Comparison of ENCODE assay signal across 18 cellular contexts in genomic region chr6:75446278-75446880, GRCh38. TPM values are rescaled to one million over a fixed set of nuclear protein-coding genes. Genes with fewer than 3 reads are reported as not detected.
A peak's percentile ranks its signal among the peaks of the same experiment; 100 is the strongest.
DNase-seq lines count a peak whose midpoint lies in the region; ATAC-seq and TF ChIP-seq lines count a peak whose summit lies in the region.
"Had no signal": no experiment of that assay in that cellular context is flagged by ENCODE, and none has a peak within 500 bp of the region (broad histone marks: within the 10 kb centered on the region; RNA-seq: fewer than 3 reads in every experiment).

No MANE protein-coding gene starts in this region.

- H3K27ac ChIP-seq in lung (ENCODE audit: low read depth in 1 of 2, low read length in 1 of 2): peak overlapping the region; percentile 21 to 31
- no peak overlapping the region for H3K27ac ChIP-seq in thyroid gland
- H3K27ac ChIP-seq: dorsolateral prefrontal cortex had no signal

- H3K36me3 ChIP-seq in lung (ENCODE audit: control insufficient read depth in 2 of 2, insufficient read depth in 2 of 2, low read length in 2 of 2) (no peaks in the 10 kb centered on the region), thyroid gland (no peaks in the 10 kb centered on the region)

- TF ChIP-seq POLR2A in thyroid gland (IDR thresholded peaks at IDR 0.05): no peak

- TF ChIP-seq CTCF in lung (IDR thresholded peaks at IDR 0.05; ENCODE audit: control extremely low read depth, extremely low read depth) (no peak), thyroid gland (IDR thresholded peaks at IDR 0.05) (no peak)

- H3K4me3 ChIP-seq in lung: no peak overlapping the region
- H3K4me3 ChIP-seq in thyroid gland (replicated peaks in 1 of 3): no peak overlapping the region
- H3K4me3 ChIP-seq: dorsolateral prefrontal cortex had no signal

- ATAC-seq in GM18861 (IDR thresholded peaks at IDR 0.05; ENCODE audit: unreplicated experiment) (peak; percentile 77), GM21619 (IDR thresholded peaks at IDR 0.05; ENCODE audit: unreplicated experiment) (peak; percentile 80), HG03354 (IDR thresholded peaks at IDR 0.05; ENCODE audit: poor library complexity, severe bottlenecking, unreplicated experiment) (peak; percentile 87), lung (ENCODE audit: insufficient read depth, low FRiP score) (no peak), GM21576 (IDR thresholded peaks at IDR 0.05; ENCODE audit: unreplicated experiment) (no peak)
- ATAC-seq: activated CD8-positive, alpha-beta memory T cell treated with anti-CD3 and anti-CD28 coated beads, Interleukin-2, amount 10 ng/mL, durations not matched to agents 7 days and 5 days; left colon; SK-N-SH treated with all-trans-retinoic acid at 6 μM for 48 hours had no signal

- peaks cover 0 to 12% of the 10 kb centered on the region in 2 donors for H3K4me1 ChIP-seq in lung (ENCODE audit: control insufficient read depth in 2 of 2, insufficient read depth in 2 of 2, low read length in 2 of 2)
- H3K4me1 ChIP-seq in thyroid gland: peaks cover 8 to 16% of the 10 kb centered on the region in 2 donors

- no peaks in the 10 kb centered on the region for H3K27me3 ChIP-seq in lung (ENCODE audit: control insufficient read depth, insufficient read depth)
- no peaks in the 10 kb centered on the region for H3K27me3 ChIP-seq in thyroid gland
- H3K27me3 ChIP-seq: dorsolateral prefrontal cortex had no signal

- DNase-seq in lung (ENCODE audit: low spot score) (no peak), NCI-H1105 treated with DMSO at 0.1 percent for 48 hours (lab: John Stamatoyannopoulos, UW) (no peak), thyroid gland (no peak), SIG-M5 treated with dmso at 0.1 percent for 504 hours (lab: John Stamatoyannopoulos, UW; ENCODE audit: unreplicated experiment) (no peak)
- DNase-seq: activated CD8-positive, alpha-beta memory T cell treated with anti-CD3 and anti-CD28 coated beads, Interleukin-2, amount 10 ng/mL, durations not matched to agents 7 days and 5 days; CD8-positive, alpha-beta memory T cell; DMS79; dorsolateral prefrontal cortex; left colon; midbrain; NCI-H2227 treated with DMSO at 0.1 percent for 48 hours; stimulated activated CD4-positive, alpha-beta T cell treated with anti-CD3 and anti-CD28 coated beads, Interleukin-4, amount 100 ng/mL, for 4 hours; T1000 had no signal

- 62 to 79% methylated on average over 4 of the region's 4 CpGs for WGBS in lung, 2 donors
- 47 to 54% methylated on average over 4 of the region's 4 CpGs for WGBS in thyroid gland, 2 donors

- intact Hi-C loops in thyroid gland (cut with DNase I): no loop called here

- H3K9me3 ChIP-seq in lung (ENCODE audit: control insufficient read depth in 2 of 2, insufficient read depth in 1 of 2, low read length in 1 of 2) (no peaks in the 10 kb centered on the region), thyroid gland (no peaks in the 10 kb centered on the region)

RNA-seq across cellular contexts. Expression of gene FILIP1, which starts 47.2 kb away (rescaled TPM):
- total RNA-seq in lung: 10 to 100 TPM; 16.5 to 24.1 TPM
- polyA plus RNA-seq in lung: 1 to 10 TPM; 5.6 to 5.7 TPM
- 1 to 10 TPM; 2.2 to 9.3 (median 5.1) TPM for total RNA-seq in thyroid gland
- total RNA-seq: activated CD8-positive, alpha-beta memory T cell treated with anti-CD3 and anti-CD28 coated beads, Interleukin-2, amount 10 ng/mL, durations not matched to agents 7 days and 5 days; CD8-positive, alpha-beta memory T cell had no signal
- polyA plus RNA-seq: CD8-positive, alpha-beta memory T cell had no signal

Comparison
In these comparisons a context has a peak if more than half of its experiments do, and no peak if none do; other contexts are left out.
1. ATAC-seq: peak in GM18861 (single experiment), GM21619 (single experiment) and HG03354 (single experiment); none in lung (single experiment) and GM21576 (single experiment).
2. H3K27ac ChIP-seq: peak in lung (2 of 2); none in thyroid gland (0 of 3).